Comparison of ENCODE assay signal across 8 cellular contexts in genomic region chr3:134029734-134030381, GRCh38. TPM values are rescaled to one million over a fixed set of nuclear protein-coding genes. Genes with fewer than 3 reads are reported as not detected.
DNase-seq lines count a peak whose midpoint lies in the region; ATAC-seq and TF ChIP-seq lines count a peak whose summit lies in the region.

SLCO2A1 (minus strand) TSS chr3:134029925; CDS start chr3:134029802, 123 bp downstream.

- no peak for TF ChIP-seq POLR2A in ovary (IDR thresholded peaks at IDR 0.05)

- H3K4me1 Mint-ChIP-seq in GM23338 (peaks cover 17% of the 10 kb centered on the region), activated B cell treated with CpG ODN at 0.5 μM for 24 hours (peaks cover 6% of the 10 kb centered on the region)

- H3K36me3 Mint-ChIP-seq in GM23338 (ENCODE audit: low read depth) (no peaks in the 10 kb centered on the region), activated B cell treated with CpG ODN at 0.5 μM for 24 hours (ENCODE audit: low read depth) (no peaks in the 10 kb centered on the region)

- ATAC-seq in GM23338: peak; percentile 77
- no peak for ATAC-seq in activated B cell treated with CpG ODN at 0.5 μM for 24 hours (ENCODE audit: low read depth)
- no peak for ATAC-seq in GM21528 (IDR thresholded peaks at IDR 0.05; ENCODE audit: low FRiP score, unreplicated experiment)
- no peak for ATAC-seq in GM19035 (IDR thresholded peaks at IDR 0.05; ENCODE audit: unreplicated experiment)

- POLR2A ChIA-PET in A673 (lab: Charles Lee; ENCODE audit: low non-redundant PET) (no interaction called here), activated B cell treated with CpG ODN at 0.5 μM for 24 hours (lab: Charles Lee) (no interaction called here)

- H3K4me3 Mint-ChIP-seq in GM23338: peak within 1 kb of the TSS; percentile 95
- H3K4me3 Mint-ChIP-seq in activated B cell treated with CpG ODN at 0.5 μM for 24 hours: peak within 1 kb of the TSS; percentile 7

- no peak for TF ChIP-seq CTCF in A673 (conservative IDR thresholded peaks at IDR 0.05; ENCODE audit: low read depth, low read length)
- TF ChIP-seq CTCF in GM23338 (conservative IDR thresholded peaks at IDR 0.05; ENCODE audit: low read depth in 2 of 2): no peak
- TF ChIP-seq CTCF in activated B cell treated with CpG ODN at 0.5 μM for 24 hours (IDR thresholded peaks at IDR 0.05): no peak
- no peak for TF ChIP-seq CTCF in ovary (IDR thresholded peaks at IDR 0.05)

- H3K27ac ChIP-seq in A673 (ENCODE audit: low read depth, low read length, poor library complexity, severe bottlenecking) (no peak within 1 kb of the TSS), GM23338 (ENCODE audit: low read depth) (no peak within 1 kb of the TSS), ovary (no peak within 1 kb of the TSS)

- H3K27me3 Mint-ChIP-seq in GM23338 (ENCODE audit: insufficient read depth, low read depth, poor library complexity) (peaks cover 33% of the 10 kb centered on the region), activated B cell treated with CpG ODN at 0.5 μM for 24 hours (peaks cover 35% of the 10 kb centered on the region)

- no peak for TF ChIP-seq EP300 in ovary (IDR thresholded peaks at IDR 0.05)

- no peaks in the 10 kb centered on the region for H3F3A ChIP-seq in GM23338 (replicated peaks; ENCODE audit: low read depth)

- DNase-seq in A673 (ENCODE audit: low spot score) (no peak), GM23338 (ENCODE audit: low spot score) (peak; percentile 78), activated B cell treated with CpG ODN at 0.5 μM for 24 hours (no peak), cardiac septum (ENCODE audit: low spot score) (no peak), ovary (peak in 3 of 5 donors; percentile 29 to 45 (median 34))
- no peak for DNase-seq in effector CD4-positive, alpha-beta T cell

- 1% methylated on average over 47 to 67 of the region's 67 CpGs for WGBS in ovary, 3 donors

- no peaks in the 10 kb centered on the region for H3K4me1 ChIP-seq in A673 (ENCODE audit: insufficient read depth, low read length, poor library complexity, severe bottlenecking)
- H3K4me1 ChIP-seq in GM23338 (ENCODE audit: insufficient read depth): peaks cover 7% of the 10 kb centered on the region; the same call in 1 of the 2 replicates
- peaks cover 3% of the 10 kb centered on the region for H3K4me1 ChIP-seq in ovary (ENCODE audit: insufficient read depth)

- no peaks in the 10 kb centered on the region for H3K9me3 ChIP-seq in A673 (ENCODE audit: low read depth, low read length, poor library complexity, severe bottlenecking)
- no peaks in the 10 kb centered on the region for H3K9me3 ChIP-seq in ovary

- peak within 1 kb of the TSS; percentile 44 for H3K4me3 ChIP-seq in A673 (ENCODE audit: low read depth, low read length, poor library complexity, severe bottlenecking)
- H3K4me3 ChIP-seq in GM23338: peak within 1 kb of the TSS; percentile 72
- H3K4me3 ChIP-seq in ovary: peak within 1 kb of the TSS; percentile 49

- H2AFZ ChIP-seq in GM23338: peak within 1 kb of the TSS; percentile 93

- H3K79me2 ChIP-seq in GM23338 (replicated peaks; ENCODE audit: insufficient read depth): no peaks in the 10 kb centered on the region

- H3K27me3 ChIP-seq in A673 (replicated peaks; ENCODE audit: insufficient read depth, low read depth, low read length, poor library complexity) (peaks cover 37% of the 10 kb centered on the region), GM23338 (ENCODE audit: insufficient read depth) (peaks cover 48% of the 10 kb centered on the region), ovary (no peaks in the 10 kb centered on the region)

- H3K36me3 ChIP-seq in A673 (ENCODE audit: insufficient read depth, low read length, poor library complexity, severe bottlenecking) (no peaks in the 10 kb centered on the region), GM23338 (ENCODE audit: insufficient read depth) (no peaks in the 10 kb centered on the region), ovary (no peaks in the 10 kb centered on the region)

- CTCF ChIA-PET in A673 (lab: Charles Lee): no interaction called here
- CTCF ChIA-PET in activated B cell treated with CpG ODN at 0.5 μM for 24 hours (lab: Charles Lee): no interaction called here

- H4K20me1 ChIP-seq in GM23338 (replicated peaks; ENCODE audit: insufficient read depth): no peaks in the 10 kb centered on the region

- intact Hi-C loops in A673 (cut with micrococcal nuclease; ENCODE audit: unreplicated experiment): no loop called here
- intact Hi-C loops in activated B cell treated with CpG ODN at 0.5 μM for 24 hours (cut with micrococcal nuclease): no loop called here
- intact Hi-C loops in cardiac septum (cut with DNase I): loop anchor here (5.0 kb wide), 1 partner anchor 83 kb away; no protein-coding TSS in a partner anchor
- intact Hi-C loops in ovary (cut with DNase I): no loop called here

- peak within 1 kb of the TSS; percentile 92 for H3K4me2 ChIP-seq in GM23338

- no peaks in the 10 kb centered on the region; the same call in 2 of the 3 replicates for H3K9me3 Mint-ChIP-seq in GM23338
- no peaks in the 10 kb centered on the region for H3K9me3 Mint-ChIP-seq in activated B cell treated with CpG ODN at 0.5 μM for 24 hours

- H3K27ac Mint-ChIP-seq in GM23338 (no peak within 1 kb of the TSS), activated B cell treated with CpG ODN at 0.5 μM for 24 hours (no peak within 1 kb of the TSS)

- BruUV-seq in A673 (replicated peaks; lab: Mats Ljungman, UMichigan): no TSS peak

- no peaks in the 10 kb centered on the region; the same call in 1 of the 2 replicates for H3K9me2 ChIP-seq in GM23338 (ENCODE audit: insufficient read depth)

TF ChIP-seq in GM23338, 12 proteins besides CTCF, POLR2A, EP300 and RAD21:
- TF ChIP-seq CREB1 (CRISPR knock-in tag; IDR thresholded peaks at IDR 0.05; ENCODE audit: low read depth): peak; percentile 40; the same call in 1 of the 2 replicates
- TF ChIP-seq, protein P1, sequence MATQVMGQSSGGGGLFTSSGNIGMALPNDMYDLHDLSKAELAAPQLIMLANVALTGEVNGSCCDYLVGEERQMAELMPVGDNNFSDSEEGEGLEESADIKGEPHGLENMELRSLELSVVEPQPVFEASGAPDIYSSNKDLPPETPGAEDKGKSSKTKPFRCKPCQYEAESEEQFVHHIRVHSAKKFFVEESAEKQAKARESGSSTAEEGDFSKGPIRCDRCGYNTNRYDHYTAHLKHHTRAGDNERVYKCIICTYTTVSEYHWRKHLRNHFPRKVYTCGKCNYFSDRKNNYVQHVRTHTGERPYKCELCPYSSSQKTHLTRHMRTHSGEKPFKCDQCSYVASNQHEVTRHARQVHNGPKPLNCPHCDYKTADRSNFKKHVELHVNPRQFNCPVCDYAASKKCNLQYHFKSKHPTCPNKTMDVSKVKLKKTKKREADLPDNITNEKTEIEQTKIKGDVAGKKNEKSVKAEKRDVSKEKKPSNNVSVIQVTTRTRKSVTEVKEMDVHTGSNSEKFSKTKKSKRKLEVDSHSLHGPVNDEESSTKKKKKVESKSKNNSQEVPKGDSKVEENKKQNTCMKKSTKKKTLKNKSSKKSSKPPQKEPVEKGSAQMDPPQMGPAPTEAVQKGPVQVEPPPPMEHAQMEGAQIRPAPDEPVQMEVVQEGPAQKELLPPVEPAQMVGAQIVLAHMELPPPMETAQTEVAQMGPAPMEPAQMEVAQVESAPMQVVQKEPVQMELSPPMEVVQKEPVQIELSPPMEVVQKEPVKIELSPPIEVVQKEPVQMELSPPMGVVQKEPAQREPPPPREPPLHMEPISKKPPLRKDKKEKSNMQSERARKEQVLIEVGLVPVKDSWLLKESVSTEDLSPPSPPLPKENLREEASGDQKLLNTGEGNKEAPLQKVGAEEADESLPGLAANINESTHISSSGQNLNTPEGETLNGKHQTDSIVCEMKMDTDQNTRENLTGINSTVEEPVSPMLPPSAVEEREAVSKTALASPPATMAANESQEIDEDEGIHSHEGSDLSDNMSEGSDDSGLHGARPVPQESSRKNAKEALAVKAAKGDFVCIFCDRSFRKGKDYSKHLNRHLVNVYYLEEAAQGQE (IDR thresholded peaks at IDR 0.05; ENCODE audit: unreplicated experiment): no peak

RNA-seq across cellular contexts. Expression of gene SLCO2A1, which starts in this region (rescaled TPM):
- total RNA-seq in A673 (2021): not detected in 2 replicates
- total RNA-seq in GM23338 (2014; rRNA removed; shearing (Covaris generic)): 0.31 and 1.6 TPM in 2 replicates
- 0.82 and 1.0 TPM in 2 replicates for polyA plus RNA-seq in GM23338 (2016; fragmentation: Nextera tagmentation; extraction: Ambion mirVana)
- total RNA-seq in activated B cell treated with CpG ODN at 0.5 μM for 24 hours: not detected in 2 replicates
- total RNA-seq in cardiac septum: 59.2 TPM
- total RNA-seq in ovary: 10 to 100 TPM in 2 of 7 donors, 1 to 10 TPM in 4, under 1 TPM in 1; 0.83 to 16.7 (median 3.7) TPM
- polyA plus RNA-seq in ovary: 10 to 100 TPM in 1 of 2 donors, 1 to 10 TPM in 1; 3.6 to 23.6 TPM

Comparison
In these comparisons a context has a peak if more than half of its experiments do, and no peak if none do; other contexts are left out.
1. DNase-seq: peak in GM23338 (single experiment) and ovary (3 of 5); none in A673 (single experiment), activated B cell treated with CpG ODN at 0.5 μM for 24 hours (single experiment), cardiac septum (single experiment) and effector CD4-positive, alpha-beta T cell (single experiment).
2. Peak in every context shown above with its lines, with median percentiles within 50 percentile points of each other: H3K4me3 ChIP-seq.